13 cellular contexts compared by ENCODE assay signal in genomic region chr3:24128195-24129005, GRCh38.
DNase-seq lines count a peak whose midpoint lies in the region; ATAC-seq and TF ChIP-seq lines count a peak whose summit lies in the region.
"Had no signal": no experiment of that assay in that cellular context is flagged by ENCODE, and none has a peak within 500 bp of the region (broad histone marks: within the 10 kb centered on the region; RNA-seq: fewer than 3 reads in every experiment).

No MANE protein-coding gene starts in this region.

- H3K9me3 Mint-ChIP-seq in naive thymus-derived CD4-positive, alpha-beta T cell = peaks cover 0 to 3% (median 0%) of the 10 kb centered on the region in 11 donors
- H3K9me3 Mint-ChIP-seq: activated CD4-positive, alpha-beta memory T cell treated with anti-CD3 and anti-CD28 coated beads, Interleukin-2, amount 10 ng/mL, durations not matched to agents 7 days and 5 days; naive thymus-derived CD8-positive, alpha-beta T cell had no signal

- H4K8ac ChIP-seq in trophoblast cell (ENCODE audit: low read depth, low read length) = no peak overlapping the region

- no peak for TF ChIP-seq CTCF in epithelial cell of esophagus (IDR thresholded peaks at IDR 0.05; ENCODE audit: insufficient read depth, low read depth, low read length, missing control alignments)

- no peak overlapping the region for H3K14ac ChIP-seq in trophoblast cell (ENCODE audit: low read length)

- H3K79me2 ChIP-seq in trophoblast cell (ENCODE audit: control insufficient read depth, insufficient read depth, low read length, poor library complexity) = no peaks in the 10 kb centered on the region

- no peak overlapping the region for H2AK5ac ChIP-seq in trophoblast cell (ENCODE audit: low read length)

- H3K79me1 ChIP-seq in trophoblast cell (ENCODE audit: low read length) = no peaks in the 10 kb centered on the region

- H4K91ac ChIP-seq in trophoblast cell (ENCODE audit: low read depth, low read length) = no peak overlapping the region

- H2BK5ac ChIP-seq in trophoblast cell (ENCODE audit: low read depth, low read length, poor library complexity) = no peak overlapping the region

- H3K27me3 ChIP-seq in trophoblast cell (ENCODE audit: insufficient read depth, low read length) = no peaks in the 10 kb centered on the region
- no peaks in the 10 kb centered on the region for H3K27me3 ChIP-seq in naive thymus-derived CD4-positive, alpha-beta T cell (ENCODE audit: control insufficient read depth in 2 of 2, insufficient read depth in 2 of 2, low read length in 2 of 2)
- H3K27me3 ChIP-seq: upper lobe of left lung had no signal

- H3K27ac Mint-ChIP-seq in naive thymus-derived CD4-positive, alpha-beta T cell = no peak overlapping the region
- H3K27ac Mint-ChIP-seq: activated CD4-positive, alpha-beta memory T cell treated with anti-CD3 and anti-CD28 coated beads, Interleukin-2, amount 10 ng/mL, durations not matched to agents 7 days and 5 days; naive thymus-derived CD8-positive, alpha-beta T cell had no signal

- H2BK120ac ChIP-seq in trophoblast cell (ENCODE audit: insufficient read depth, low read length, poor library complexity) = no peak overlapping the region

- ATAC-seq in naive thymus-derived CD4-positive, alpha-beta T cell = no peak
- ATAC-seq: naive thymus-derived CD8-positive, alpha-beta T cell had no signal

- peak; percentile 6 for DNase-seq in Daoy (ENCODE audit: low read depth)
- DNase-seq in NCI-H1105 treated with DMSO at 0.1 percent for 48 hours (lab: John Stamatoyannopoulos, UW) = peak; percentile 64
- peak; percentile 94 for DNase-seq in epithelial cell of esophagus (ENCODE audit: low read depth)
- peak; percentile 86 for DNase-seq in renal cortical epithelial cell (ENCODE audit: low read depth)
- DNase-seq in activated naive CD4-positive, alpha-beta T cell (lab: John Stamatoyannopoulos, UW) = no peak
- no peak for DNase-seq in trophoblast cell
- no peak for DNase-seq in NK-92 (lab: John Stamatoyannopoulos, UW; ENCODE audit: unreplicated experiment)
- DNase-seq in naive thymus-derived CD4-positive, alpha-beta T cell = no peak
- DNase-seq: activated CD4-positive, alpha-beta memory T cell treated with anti-CD3 and anti-CD28 coated beads, Interleukin-2, amount 10 ng/mL, durations not matched to agents 7 days and 5 days; aorta; naive thymus-derived CD8-positive, alpha-beta T cell; NCI-H1930 had no signal

- no peak overlapping the region for H3K9ac ChIP-seq in trophoblast cell (ENCODE audit: low read length)

- H3K4me1 ChIP-seq in trophoblast cell (ENCODE audit: control insufficient read depth in 1 of 2, insufficient read depth in 2 of 2, low read length in 2 of 2) = no peaks in the 10 kb centered on the region
- no peaks in the 10 kb centered on the region for H3K4me1 ChIP-seq in naive thymus-derived CD4-positive, alpha-beta T cell (ENCODE audit: control insufficient read depth in 2 of 2, insufficient read depth in 2 of 2, low read length in 2 of 2)

- H3K4me1 Mint-ChIP-seq in naive thymus-derived CD4-positive, alpha-beta T cell = peaks cover 0 to 1% (median 0%) of the 10 kb centered on the region in 7 donors
- H3K4me1 Mint-ChIP-seq: activated CD4-positive, alpha-beta memory T cell treated with anti-CD3 and anti-CD28 coated beads, Interleukin-2, amount 10 ng/mL, durations not matched to agents 7 days and 5 days; naive thymus-derived CD8-positive, alpha-beta T cell had no signal

- peaks cover 21 to 39% of the 10 kb centered on the region in 2 experiments for H3K36me3 ChIP-seq in trophoblast cell (ENCODE audit: control insufficient read depth in 1 of 2, insufficient read depth in 2 of 2, low read length in 2 of 2)
- H3K36me3 ChIP-seq in naive thymus-derived CD4-positive, alpha-beta T cell (ENCODE audit: control insufficient read depth in 2 of 3, insufficient read depth in 3 of 3, low read length in 3 of 3) = no peaks in the 10 kb centered on the region

- no peaks in the 10 kb centered on the region for H3K36me3 Mint-ChIP-seq in naive thymus-derived CD4-positive, alpha-beta T cell
- H3K36me3 Mint-ChIP-seq: naive thymus-derived CD8-positive, alpha-beta T cell had no signal

- H3K4ac ChIP-seq in trophoblast cell (ENCODE audit: low read depth, low read length) = no peak overlapping the region

- no peak overlapping the region for H3K27ac ChIP-seq in trophoblast cell (ENCODE audit: low read depth, low read length)
- H3K27ac ChIP-seq in naive thymus-derived CD4-positive, alpha-beta T cell (ENCODE audit: low read depth, low read length) = no peak overlapping the region

- no peak overlapping the region for H3K4me3 Mint-ChIP-seq in naive thymus-derived CD4-positive, alpha-beta T cell
- H3K4me3 Mint-ChIP-seq: activated CD4-positive, alpha-beta memory T cell treated with anti-CD3 and anti-CD28 coated beads, Interleukin-2, amount 10 ng/mL, durations not matched to agents 7 days and 5 days; naive thymus-derived CD8-positive, alpha-beta T cell had no signal

- H2AFZ ChIP-seq in trophoblast cell (ENCODE audit: insufficient read depth, low read length, poor library complexity) = no peak overlapping the region

- no peaks in the 10 kb centered on the region for H3K9me3 ChIP-seq in trophoblast cell (ENCODE audit: insufficient read depth, low read depth, low read length)
- H3K9me3 ChIP-seq in naive thymus-derived CD4-positive, alpha-beta T cell (ENCODE audit: control insufficient read depth in 2 of 3, low read length in 3 of 3) = no peaks in the 10 kb centered on the region
- H3K9me3 ChIP-seq: upper lobe of left lung had no signal

- no peak overlapping the region for H3K4me3 ChIP-seq in epithelial cell of esophagus (ENCODE audit: low read length)
- no peak overlapping the region for H3K4me3 ChIP-seq in trophoblast cell (ENCODE audit: low read depth, low read length)
- H3K4me3 ChIP-seq in naive thymus-derived CD4-positive, alpha-beta T cell (ENCODE audit: low read length) = no peak overlapping the region
- H3K4me3 ChIP-seq: upper lobe of left lung had no signal

- no peak overlapping the region for H3K18ac ChIP-seq in trophoblast cell (ENCODE audit: low read length)

- no peak overlapping the region for H2BK12ac ChIP-seq in trophoblast cell (ENCODE audit: low read length)

- H3K27me3 Mint-ChIP-seq in naive thymus-derived CD4-positive, alpha-beta T cell = no peaks in the 10 kb centered on the region
- H3K27me3 Mint-ChIP-seq: activated CD4-positive, alpha-beta memory T cell treated with anti-CD3 and anti-CD28 coated beads, Interleukin-2, amount 10 ng/mL, durations not matched to agents 7 days and 5 days; naive thymus-derived CD8-positive, alpha-beta T cell had no signal

- H3K4me2 ChIP-seq in trophoblast cell (ENCODE audit: low read length) = no peak overlapping the region

- intact Hi-C loops in naive thymus-derived CD4-positive, alpha-beta T cell (cut with micrococcal nuclease) = no loop called here

- no CpG with 5 or more reads among the region's 4 CpGs for WGBS in trophoblast cell (ENCODE audit: extremely low coverage, insufficient coverage, insufficient read length)

- POLR2A ChIA-PET in naive thymus-derived CD4-positive, alpha-beta T cell (lab: Charles Lee) = no interaction called here

- CTCF ChIA-PET in naive thymus-derived CD4-positive, alpha-beta T cell (lab: Charles Lee) = no interaction called here

- no peak overlapping the region for H4K12ac ChIP-seq in trophoblast cell (ENCODE audit: low read depth, low read length)

- no peak overlapping the region for H3K23ac ChIP-seq in trophoblast cell (ENCODE audit: low read length)

Comparison
In these comparisons a context has a peak if more than half of its experiments do, and no peak if none do; other contexts are left out.
1. DNase-seq: peak in Daoy (single experiment), NCI-H1105 treated with DMSO at 0.1 percent for 48 hours (single experiment), epithelial cell of esophagus (single experiment) and renal cortical epithelial cell (single experiment); none in activated naive CD4-positive, alpha-beta T cell (0 of 4), trophoblast cell (0 of 2), NK-92 (single experiment) and naive thymus-derived CD4-positive, alpha-beta T cell (0 of 9).